ENCODE assay signal across 9 cellular contexts in the genomic region with DNA sequence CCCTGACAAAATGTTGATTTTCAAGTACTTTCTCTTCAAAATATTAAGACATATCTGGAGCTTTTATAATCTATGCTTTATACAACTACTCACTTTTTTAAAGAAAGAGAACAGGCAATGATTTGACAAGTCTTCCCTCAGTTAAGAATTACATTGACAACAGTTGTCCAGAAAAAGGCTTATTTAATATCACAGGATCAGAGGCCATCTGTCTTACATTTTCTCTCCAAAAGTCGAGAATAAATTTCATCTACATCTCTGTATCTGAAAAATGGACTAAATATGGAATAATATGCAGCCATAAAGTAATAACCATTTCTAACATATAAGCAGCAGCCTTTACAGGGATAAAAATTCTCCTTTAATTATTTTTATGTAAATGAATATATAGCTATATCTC. TPM values are rescaled to one million over a fixed set of nuclear protein-coding genes. Genes with fewer than 3 reads are reported as not detected.
"Had no signal": no experiment of that assay in that cellular context is flagged by ENCODE, and none has a peak within 500 bp of the region (broad histone marks: within the 10 kb centered on the region; RNA-seq: fewer than 3 reads in every experiment).

No MANE protein-coding gene starts in this region.

- H3K27ac Mint-ChIP-seq: GM23338, H9, HFFc6 had no signal

- H3K4me3 ChIP-seq: GM23248, GM23338, HAP-1 had no signal

- H3K27ac ChIP-seq: GM23248 had no signal

- H3K4me3 Mint-ChIP-seq: GM23338, H9, HFFc6 had no signal

- DNase-seq: GM23248, GOT3, H7, H9, HCEC 1CT, HFFc6 had no signal

- H3K9me3 ChIP-seq: HAP-1 had no signal

- H3K4me1 ChIP-seq: HAP-1 had no signal

- H3K36me3 ChIP-seq: HAP-1 had no signal

- H3K4me1 Mint-ChIP-seq: H9 had no signal

- H3K9me3 Mint-ChIP-seq: GM23338, H9 had no signal

RNA-seq across cellular contexts. Expression of a gene that starts 8.2 kb away (rescaled TPM):
- total RNA-seq: GM23248, H7, HFFc6 had no signal

RNA-seq across cellular contexts. Expression of a gene that starts 12.0 kb away (rescaled TPM):
- total RNA-seq: GM23248, H4, H7, HFFc6 had no signal
